In the genomic region with DNA sequence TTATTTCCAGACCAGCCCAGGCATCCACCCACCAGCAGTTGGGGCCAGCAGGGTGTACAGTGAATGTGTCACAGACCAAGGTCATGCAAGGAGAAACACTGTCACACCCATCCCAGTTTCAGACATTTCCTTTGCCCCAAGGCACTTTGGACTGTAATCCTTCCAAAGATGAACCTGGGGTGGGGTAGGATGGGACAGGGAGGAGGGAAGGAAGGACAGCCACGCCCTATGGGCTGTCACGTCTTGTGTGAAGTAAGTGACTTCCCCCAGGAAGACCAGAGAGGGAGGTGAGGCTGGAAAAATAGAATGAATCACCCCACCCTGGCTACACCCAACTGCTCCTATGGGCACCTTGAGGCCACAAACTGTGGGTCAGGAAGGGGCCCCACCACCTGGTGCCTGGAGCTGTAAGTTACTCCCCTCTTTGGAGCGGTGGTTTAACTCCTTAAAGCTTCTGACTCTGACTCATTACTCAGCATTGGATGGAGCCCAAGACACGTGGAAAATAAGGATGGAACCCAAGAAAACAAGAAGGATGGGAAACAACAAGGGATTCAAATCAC, we compare ENCODE assay signal across 9 cellular contexts.
DNase-seq lines count a peak whose midpoint lies in the region; ATAC-seq and TF ChIP-seq lines count a peak whose summit lies in the region.
"Had no signal": no experiment of that assay in that cellular context is flagged by ENCODE, and none has a peak within 500 bp of the region (broad histone marks: within the 10 kb centered on the region; RNA-seq: fewer than 3 reads in every experiment).

No MANE protein-coding gene starts in this region.

- H3F3A ChIP-seq in GM23338 (replicated peaks; ENCODE audit: low read depth): no peaks in the 10 kb centered on the region

- H3K4me2 ChIP-seq in GM23338: no peak overlapping the region

- H3K9me3 Mint-ChIP-seq in GM23338 (peaks cover 3% of the 10 kb centered on the region; the same call in 1 of the 3 replicates), osteocyte (ENCODE audit: unreplicated experiment) (peaks cover 12% of the 10 kb centered on the region), immature natural killer cell (no peaks in the 10 kb centered on the region)

- H3K4me1 Mint-ChIP-seq in GM23338: peaks cover 22% of the 10 kb centered on the region
- H3K4me1 Mint-ChIP-seq in osteocyte (ENCODE audit: unreplicated experiment): peaks cover 38% of the 10 kb centered on the region
- peaks cover 46 to 50% of the 10 kb centered on the region in 2 donors for H3K4me1 Mint-ChIP-seq in immature natural killer cell

- TF ChIP-seq POLR2A in Peyer's patch (IDR thresholded peaks at IDR 0.05): peak in 1 of 2 donors; percentile 35

- H3K27ac ChIP-seq in GM23338 (ENCODE audit: low read depth) (no peak overlapping the region), Peyer's patch (peak overlapping the region in 3 of 4 donors; percentile 74 to 97 (median 95)), duodenal mucosa (ENCODE audit: low read depth, low read length) (peak overlapping the region; percentile 76)
- H3K27ac ChIP-seq: heart right ventricle had no signal

- no peaks in the 10 kb centered on the region for H3K27me3 ChIP-seq in GM23338 (ENCODE audit: insufficient read depth)
- no peaks in the 10 kb centered on the region for H3K27me3 ChIP-seq in Peyer's patch
- H3K27me3 ChIP-seq in duodenal mucosa (ENCODE audit: control insufficient read depth in 1 of 2, insufficient read depth in 2 of 2, low read length in 2 of 2): no peaks in the 10 kb centered on the region
- H3K27me3 ChIP-seq: heart right ventricle had no signal

- H3K36me3 Mint-ChIP-seq in GM23338 (ENCODE audit: low read depth) (no peaks in the 10 kb centered on the region), osteocyte (ENCODE audit: unreplicated experiment) (no peaks in the 10 kb centered on the region), immature natural killer cell (no peaks in the 10 kb centered on the region)

- H3K4me3 Mint-ChIP-seq in GM23338: no peak overlapping the region
- H3K4me3 Mint-ChIP-seq in osteocyte (ENCODE audit: unreplicated experiment): no peak overlapping the region
- no peak overlapping the region for H3K4me3 Mint-ChIP-seq in immature natural killer cell

- H4K20me1 ChIP-seq in GM23338 (replicated peaks; ENCODE audit: insufficient read depth): no peaks in the 10 kb centered on the region

- H3K9ac ChIP-seq in duodenal mucosa (ENCODE audit: low read depth in 1 of 2, low read length in 2 of 2): peak overlapping the region; percentile 43 to 50

- H3K27ac Mint-ChIP-seq in GM23338: no peak overlapping the region
- H3K27ac Mint-ChIP-seq in osteocyte (ENCODE audit: unreplicated experiment): peak overlapping the region; percentile 51
- H3K27ac Mint-ChIP-seq in immature natural killer cell: peak overlapping the region in 1 of 6 donors; percentile 55

- H3K9me3 ChIP-seq in Peyer's patch: no peaks in the 10 kb centered on the region
- no peaks in the 10 kb centered on the region for H3K9me3 ChIP-seq in duodenal mucosa (ENCODE audit: control insufficient read depth in 1 of 2, low read length in 2 of 2)

- 0 out of 2 replicates have a peak, but pooled peaks cover 3% of the 10 kb centered on the region for H3K9me2 ChIP-seq in GM23338 (ENCODE audit: insufficient read depth)

- peaks cover 15% of the 10 kb centered on the region for H3K4me1 ChIP-seq in GM23338 (ENCODE audit: insufficient read depth)
- H3K4me1 ChIP-seq in Peyer's patch: peaks cover 0 to 17% (median 4%) of the 10 kb centered on the region in 4 donors
- peaks cover 25 to 32% of the 10 kb centered on the region in 2 donors for H3K4me1 ChIP-seq in duodenal mucosa (ENCODE audit: control insufficient read depth in 1 of 2, insufficient read depth in 2 of 2, low read length in 2 of 2)

- TF ChIP-seq CTCF in GM23338 (conservative IDR thresholded peaks at IDR 0.05; ENCODE audit: low read depth in 2 of 2) (no peak), Peyer's patch (IDR thresholded peaks at IDR 0.05) (no peak), osteocyte (IDR thresholded peaks at IDR 0.05) (no peak), GM20000 (IDR thresholded peaks at IDR 0.05; ENCODE audit: extremely low read depth, missing control alignments) (no peak)

- H3K36me3 ChIP-seq in GM23338 (ENCODE audit: insufficient read depth): no peaks in the 10 kb centered on the region
- H3K36me3 ChIP-seq in Peyer's patch: no peaks in the 10 kb centered on the region
- no peaks in the 10 kb centered on the region for H3K36me3 ChIP-seq in duodenal mucosa (ENCODE audit: control insufficient read depth in 1 of 2, insufficient read depth in 2 of 2, low read length in 2 of 2)
- H3K36me3 ChIP-seq: heart right ventricle had no signal

- H2AFZ ChIP-seq in GM23338: peak overlapping the region; percentile 32; the same call in 1 of the 2 replicates

- H3K4me3 ChIP-seq in GM23338: no peak overlapping the region
- no peak overlapping the region for H3K4me3 ChIP-seq in Peyer's patch
- no peak overlapping the region for H3K4me3 ChIP-seq in duodenal mucosa (ENCODE audit: low read depth in 1 of 2, low read length in 2 of 2)
- H3K4me3 ChIP-seq: heart right ventricle had no signal

- no peaks in the 10 kb centered on the region for H3K79me2 ChIP-seq in GM23338 (replicated peaks; ENCODE audit: insufficient read depth)

- no peaks in the 10 kb centered on the region for H3K27me3 Mint-ChIP-seq in GM23338 (ENCODE audit: insufficient read depth, low read depth, poor library complexity)
- H3K27me3 Mint-ChIP-seq in osteocyte (ENCODE audit: unreplicated experiment): no peaks in the 10 kb centered on the region
- peaks cover 5 to 13% (median 6%) of the 10 kb centered on the region in 3 donors for H3K27me3 Mint-ChIP-seq in immature natural killer cell (ENCODE audit: low read depth in 3 of 3)

- ATAC-seq in GM23338 (no peak), HG02623 (IDR thresholded peaks at IDR 0.05; ENCODE audit: unreplicated experiment) (no peak)

- DNase-seq in GM23338 (ENCODE audit: low spot score): no peak
- DNase-seq in Peyer's patch: peak in 2 of 3 donors; percentile 77 to 89
- DNase-seq in osteocyte (ENCODE audit: extremely low spot score, unreplicated experiment): no peak
- DNase-seq in GM20000 (ENCODE audit: low spot score): no peak
- DNase-seq in stimulated activated CD8-positive, alpha-beta memory T cell treated with anti-CD3 and anti-CD28 coated beads, Interleukin-4, amount 100 ng/mL, for 48 hours: no peak
- DNase-seq in immature natural killer cell: no peak
- DNase-seq: heart right ventricle had no signal

TF ChIP-seq in GM23338, 12 proteins besides CTCF, POLR2A, EP300 and RAD21 (continues in another document):
- TF ChIP-seq EZH2 (IDR thresholded peaks at IDR 0.05; ENCODE audit: low read depth, unreplicated experiment) (no peak), CREB1 (CRISPR knock-in tag; IDR thresholded peaks at IDR 0.05; ENCODE audit: low read depth) (no peak), POLR2AphosphoS5 (IDR thresholded peaks at IDR 0.05; ENCODE audit: low read depth) (no peak), ZNF114 (CRISPR knock-in tag; IDR thresholded peaks at IDR 0.05) (no peak), STAT1 (IDR thresholded peaks at IDR 0.05; ENCODE audit: unreplicated experiment) (no peak), JUNB (IDR thresholded peaks at IDR 0.05; ENCODE audit: unreplicated experiment) (no peak), NANOG (IDR thresholded peaks at IDR 0.05; ENCODE audit: borderline replicate concordance) (no peak), ZNF331 (CRISPR knock-in tag; IDR thresholded peaks at IDR 0.05; ENCODE audit: low read depth) (no peak)
- TF ChIP-seq, protein P1, sequence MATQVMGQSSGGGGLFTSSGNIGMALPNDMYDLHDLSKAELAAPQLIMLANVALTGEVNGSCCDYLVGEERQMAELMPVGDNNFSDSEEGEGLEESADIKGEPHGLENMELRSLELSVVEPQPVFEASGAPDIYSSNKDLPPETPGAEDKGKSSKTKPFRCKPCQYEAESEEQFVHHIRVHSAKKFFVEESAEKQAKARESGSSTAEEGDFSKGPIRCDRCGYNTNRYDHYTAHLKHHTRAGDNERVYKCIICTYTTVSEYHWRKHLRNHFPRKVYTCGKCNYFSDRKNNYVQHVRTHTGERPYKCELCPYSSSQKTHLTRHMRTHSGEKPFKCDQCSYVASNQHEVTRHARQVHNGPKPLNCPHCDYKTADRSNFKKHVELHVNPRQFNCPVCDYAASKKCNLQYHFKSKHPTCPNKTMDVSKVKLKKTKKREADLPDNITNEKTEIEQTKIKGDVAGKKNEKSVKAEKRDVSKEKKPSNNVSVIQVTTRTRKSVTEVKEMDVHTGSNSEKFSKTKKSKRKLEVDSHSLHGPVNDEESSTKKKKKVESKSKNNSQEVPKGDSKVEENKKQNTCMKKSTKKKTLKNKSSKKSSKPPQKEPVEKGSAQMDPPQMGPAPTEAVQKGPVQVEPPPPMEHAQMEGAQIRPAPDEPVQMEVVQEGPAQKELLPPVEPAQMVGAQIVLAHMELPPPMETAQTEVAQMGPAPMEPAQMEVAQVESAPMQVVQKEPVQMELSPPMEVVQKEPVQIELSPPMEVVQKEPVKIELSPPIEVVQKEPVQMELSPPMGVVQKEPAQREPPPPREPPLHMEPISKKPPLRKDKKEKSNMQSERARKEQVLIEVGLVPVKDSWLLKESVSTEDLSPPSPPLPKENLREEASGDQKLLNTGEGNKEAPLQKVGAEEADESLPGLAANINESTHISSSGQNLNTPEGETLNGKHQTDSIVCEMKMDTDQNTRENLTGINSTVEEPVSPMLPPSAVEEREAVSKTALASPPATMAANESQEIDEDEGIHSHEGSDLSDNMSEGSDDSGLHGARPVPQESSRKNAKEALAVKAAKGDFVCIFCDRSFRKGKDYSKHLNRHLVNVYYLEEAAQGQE (IDR thresholded peaks at IDR 0.05; ENCODE audit: unreplicated experiment): no peak

Comparison
In these comparisons a context has a peak if more than half of its experiments do, and no peak if none do; other contexts are left out.
1. DNase-seq: peak in Peyer's patch (2 of 3); none in GM23338 (single experiment), osteocyte (single experiment), GM20000 (single experiment), stimulated activated CD8-positive, alpha-beta memory T cell treated with anti-CD3 and anti-CD28 coated beads, Interleukin-4, amount 100 ng/mL, for 48 hours (single experiment) and immature natural killer cell (0 of 3).